ENCODE assay signal across 17 cellular contexts in the genomic region with DNA sequence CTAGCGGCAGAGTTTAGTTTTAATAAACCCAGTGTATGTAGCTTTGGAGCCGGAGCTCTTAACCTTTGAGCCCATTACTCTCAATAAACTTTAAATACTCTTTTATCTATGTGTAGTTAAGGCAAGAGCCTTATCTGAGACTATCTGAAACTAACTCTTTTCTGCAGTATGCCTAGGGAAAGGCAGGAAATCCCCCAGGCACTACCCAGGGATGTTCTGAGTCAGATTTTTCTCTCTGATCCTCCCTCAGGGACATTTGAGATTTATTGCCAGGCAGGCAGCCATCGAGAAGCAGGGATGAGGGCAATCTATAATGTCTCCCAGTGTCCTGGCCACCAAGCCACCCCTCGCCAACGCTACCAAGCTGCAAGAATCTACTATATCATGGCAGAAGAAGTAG. TPM values are rescaled to one million over a fixed set of nuclear protein-coding genes. Genes with fewer than 3 reads are reported as not detected.
"Had no signal": no experiment of that assay in that cellular context is flagged by ENCODE, and none has a peak within 500 bp of the region (broad histone marks: within the 10 kb centered on the region; RNA-seq: fewer than 3 reads in every experiment).

No MANE protein-coding gene starts in this region.

- H3K36me3 ChIP-seq: adrenal gland, cardiac muscle cell, left lung had no signal

- H3K27me3 Mint-ChIP-seq: activated CD4-positive, alpha-beta memory T cell treated with anti-CD3 and anti-CD28 coated beads for 36 hours; activated CD4-positive, alpha-beta T cell treated with anti-CD3 and anti-CD28 coated beads for 36 hours; activated CD8-positive, alpha-beta memory T cell treated with anti-CD3 and anti-CD28 coated beads, Interleukin-2, amount 10 ng/mL, durations not matched to agents 7 days and 5 days; activated naive CD4-positive, alpha-beta T cell treated with anti-CD3 and anti-CD28 coated beads, Interleukin-2, amount 50 U/mL, for 24 hours had no signal

- ATAC-seq: activated CD4-positive, alpha-beta T cell treated with anti-CD3 and anti-CD28 coated beads for 36 hours; activated CD8-positive, alpha-beta memory T cell treated with anti-CD3 and anti-CD28 coated beads, Interleukin-2, amount 10 ng/mL, durations not matched to agents 7 days and 5 days; esophagus mucosa; left lung had no signal

- H3K9me3 ChIP-seq: adrenal gland, left lung had no signal

- FAIRE-seq: keratinocyte, urothelium cell line had no signal

- H3K9me3 Mint-ChIP-seq: activated CD4-positive, alpha-beta memory T cell treated with anti-CD3 and anti-CD28 coated beads for 36 hours; activated naive CD4-positive, alpha-beta T cell treated with anti-CD3 and anti-CD28 coated beads, Interleukin-2, amount 50 U/mL, for 24 hours; activated T-helper 2 cell treated with anti-CD3 and anti-CD28 coated beads, Interferon-gamma antibody, Interleukin-2, Interleukin-4, amounts not matched to agents 10 μg/mL and 5 μg/mL and 100 μg/mL, durations not matched to agents 14 hours and 24 hours and 36 hours had no signal

- H3K4me3 Mint-ChIP-seq: activated CD4-positive, alpha-beta memory T cell treated with anti-CD3 and anti-CD28 coated beads for 36 hours; activated CD4-positive, alpha-beta T cell treated with anti-CD3 and anti-CD28 coated beads for 36 hours; activated CD8-positive, alpha-beta memory T cell treated with anti-CD3 and anti-CD28 coated beads, Interleukin-2, amount 10 ng/mL, durations not matched to agents 7 days and 5 days; activated naive CD4-positive, alpha-beta T cell treated with anti-CD3 and anti-CD28 coated beads, Interleukin-2, amount 50 U/mL, for 24 hours; naive B cell had no signal

- DNase-seq: activated CD4-positive, alpha-beta memory T cell treated with anti-CD3 and anti-CD28 coated beads for 36 hours; activated CD4-positive, alpha-beta T cell treated with anti-CD3 and anti-CD28 coated beads for 36 hours; activated CD8-positive, alpha-beta memory T cell treated with anti-CD3 and anti-CD28 coated beads, Interleukin-2, amount 10 ng/mL, durations not matched to agents 7 days and 5 days; activated T-cell treated with anti-CD3 and anti-CD28 coated beads, Interleukin-2, amount 50 U/mL, for 1 hour; adrenal gland; hippocampal formation; left lung; mammary epithelial cell; naive B cell; stimulated activated CD4-positive, alpha-beta T cell treated with anti-CD3 and anti-CD28 coated beads, Interleukin-12 subunit alpha, Interleukin-12 subunit beta, amount 100 ng/mL, for 4 hours; stimulated activated CD4-positive, alpha-beta T cell treated with anti-CD3 and anti-CD28 coated beads, Interleukin-2, amount 100 ng/mL, for 24 hours had no signal

- H3K36me3 Mint-ChIP-seq: activated CD4-positive, alpha-beta memory T cell treated with anti-CD3 and anti-CD28 coated beads for 36 hours; activated naive CD4-positive, alpha-beta T cell treated with anti-CD3 and anti-CD28 coated beads, Interleukin-2, amount 50 U/mL, for 24 hours; naive B cell had no signal

- H3K4me3 ChIP-seq: adrenal gland, cardiac muscle cell, left lung had no signal

- H3K27ac Mint-ChIP-seq: activated CD4-positive, alpha-beta memory T cell treated with anti-CD3 and anti-CD28 coated beads for 36 hours; activated CD4-positive, alpha-beta T cell treated with anti-CD3 and anti-CD28 coated beads for 36 hours; activated CD8-positive, alpha-beta memory T cell treated with anti-CD3 and anti-CD28 coated beads, Interleukin-2, amount 10 ng/mL, durations not matched to agents 7 days and 5 days; activated naive CD4-positive, alpha-beta T cell treated with anti-CD3 and anti-CD28 coated beads, Interleukin-2, amount 50 U/mL, for 24 hours; activated T-helper 2 cell treated with anti-CD3 and anti-CD28 coated beads, Interferon-gamma antibody, Interleukin-2, Interleukin-4, amounts not matched to agents 10 μg/mL and 5 μg/mL and 100 μg/mL, durations not matched to agents 14 hours and 24 hours and 36 hours; naive B cell had no signal

- H3K27me3 ChIP-seq: cardiac muscle cell, left lung had no signal

RNA-seq across cellular contexts. Expression of a gene that starts 39.1 kb away (rescaled TPM):
- total RNA-seq: activated CD4-positive, alpha-beta memory T cell treated with anti-CD3 and anti-CD28 coated beads for 36 hours; activated CD4-positive, alpha-beta T cell treated with anti-CD3 and anti-CD28 coated beads for 36 hours; activated CD8-positive, alpha-beta memory T cell treated with anti-CD3 and anti-CD28 coated beads, Interleukin-2, amount 10 ng/mL, durations not matched to agents 7 days and 5 days; activated T-helper 2 cell treated with anti-CD3 and anti-CD28 coated beads, Interferon-gamma antibody, Interleukin-2, Interleukin-4, amounts not matched to agents 10 μg/mL and 5 μg/mL and 100 μg/mL, durations not matched to agents 14 hours and 24 hours and 36 hours had no signal
